ENCODE assay signal across 22 cellular contexts in the genomic region with DNA sequence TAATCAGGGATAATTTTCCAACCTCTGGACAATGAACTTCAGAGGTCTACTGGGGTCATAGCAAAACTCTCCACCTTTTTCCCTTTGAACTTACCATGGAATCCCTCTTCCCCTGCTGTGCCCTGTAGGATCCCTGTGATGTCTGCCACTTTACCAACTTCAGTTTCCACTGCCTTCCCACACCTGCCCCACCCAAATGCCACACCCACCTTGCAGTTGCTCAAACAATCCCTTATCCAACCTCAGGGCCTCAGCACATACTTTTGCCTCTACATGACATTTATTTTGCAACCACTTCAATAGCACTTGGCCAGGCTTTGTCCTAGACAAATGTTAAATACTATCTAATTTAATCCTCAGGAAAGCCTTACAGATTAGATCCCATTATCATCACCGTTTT.
"Had no signal": no experiment of that assay in that cellular context is flagged by ENCODE, and none has a peak within 500 bp of the region (broad histone marks: within the 10 kb centered on the region; RNA-seq: fewer than 3 reads in every experiment).

No MANE protein-coding gene starts in this region.

- H2AFZ ChIP-seq: hepatocyte, neural progenitor cell had no signal

- H3K4me2 ChIP-seq: hepatocyte, neural progenitor cell had no signal

- H3K27ac ChIP-seq: hepatocyte, neural progenitor cell, ovary, spleen, tibial artery, upper lobe of left lung, uterus had no signal

- H3K4me1 ChIP-seq: neural progenitor cell, spleen, upper lobe of left lung, uterus had no signal

- H3K4me3 ChIP-seq: hepatocyte, mucosa of descending colon, neural progenitor cell, ovary, spleen, tibial artery, upper lobe of left lung, uterus had no signal

- H3K27me3 ChIP-seq: hepatocyte, neural progenitor cell, ovary, spleen, tibial artery, upper lobe of left lung, uterus had no signal

- DNase-seq: effector memory CD8-positive, alpha-beta T cell; erythroblast; foreskin melanocyte; kidney glomerular epithelial cell; ovary; right cardiac atrium; spleen; stimulated activated CD4-positive, alpha-beta T cell treated with anti-CD3 and anti-CD28 coated beads, Interleukin-15, amount 100 ng/mL, for 24 hours; stimulated activated CD4-positive, alpha-beta T cell treated with anti-CD3 and anti-CD28 coated beads, Interleukin-1b, Interleukin-23, amount 100 ng/mL, for 48 hours; stimulated activated CD4-positive, alpha-beta T cell treated with anti-CD3 and anti-CD28 coated beads, Interleukin-4, amount 100 ng/mL, for 24 hours; tibial artery; upper lobe of left lung; uterus had no signal

- H3K79me2 ChIP-seq: hepatocyte had no signal

- H3K9ac ChIP-seq: neural progenitor cell had no signal

- H3K4me3 Mint-ChIP-seq: dendritic cell treated with granulocyte-macrophage colony-stimulating factor and Interleukin-4, amounts not matched to agents 40 ng/mL and 50 ng/mL, for 4 days; effector memory CD8-positive, alpha-beta T cell; natural killer cell treated with Interleukin-12 subunit alpha and Interleukin-12 subunit beta and Interleukin-15 and Interleukin-18, amount 100 ng/mL, for 72 hours; neural progenitor cell; stimulated activated memory B cell treated with anti-CD40 and anti-IgM and Interleukin-4, amounts not matched to agents 10 μg/mL and 1 μg/mL and 100 μg/mL, for 72 hours; stimulated activated naive CD8-positive, alpha-beta T cell treated with anti-CD3 and anti-CD28 coated beads, Interleukin-15, Interleukin-2, amounts not matched to agents 100 ng/mL and 50 ng/mL, for 24 hours had no signal

- H3K27me3 Mint-ChIP-seq: dendritic cell treated with granulocyte-macrophage colony-stimulating factor and Interleukin-4, amounts not matched to agents 40 ng/mL and 50 ng/mL, for 4 days; effector memory CD8-positive, alpha-beta T cell; stimulated activated memory B cell treated with anti-CD40 and anti-IgM and Interleukin-4, amounts not matched to agents 10 μg/mL and 1 μg/mL and 100 μg/mL, for 72 hours; stimulated activated naive CD8-positive, alpha-beta T cell treated with anti-CD3 and anti-CD28 coated beads, Interleukin-15, Interleukin-2, amounts not matched to agents 100 ng/mL and 50 ng/mL, for 24 hours had no signal

- H3K36me3 Mint-ChIP-seq: natural killer cell treated with Interleukin-12 subunit alpha and Interleukin-12 subunit beta and Interleukin-15 and Interleukin-18, amount 100 ng/mL, for 72 hours; stimulated activated memory B cell treated with anti-CD40 and anti-IgM and Interleukin-4, amounts not matched to agents 10 μg/mL and 1 μg/mL and 100 μg/mL, for 72 hours had no signal

- H3K4me1 Mint-ChIP-seq: stimulated activated memory B cell treated with anti-CD40 and anti-IgM and Interleukin-4, amounts not matched to agents 10 μg/mL and 1 μg/mL and 100 μg/mL, for 72 hours had no signal

- ATAC-seq: effector memory CD8-positive, alpha-beta T cell; mucosa of descending colon; natural killer cell treated with Interleukin-12 subunit alpha and Interleukin-12 subunit beta and Interleukin-15 and Interleukin-18, amount 100 ng/mL, for 72 hours; right cardiac atrium; stimulated activated memory B cell treated with anti-CD40 and anti-IgM and Interleukin-4, amounts not matched to agents 10 μg/mL and 1 μg/mL and 100 μg/mL, for 72 hours had no signal

- H3K36me3 ChIP-seq: neural progenitor cell, ovary, spleen, tibial artery, upper lobe of left lung, uterus had no signal

- FAIRE-seq: colon had no signal

- H3K9me3 ChIP-seq: mucosa of descending colon, ovary, spleen, tibial artery, upper lobe of left lung, uterus had no signal

- H3K27ac Mint-ChIP-seq: dendritic cell treated with granulocyte-macrophage colony-stimulating factor and Interleukin-4, amounts not matched to agents 40 ng/mL and 50 ng/mL, for 4 days; effector memory CD8-positive, alpha-beta T cell; natural killer cell treated with Interleukin-12 subunit alpha and Interleukin-12 subunit beta and Interleukin-15 and Interleukin-18, amount 100 ng/mL, for 72 hours; neural progenitor cell; progenitor cell of endocrine pancreas; stimulated activated memory B cell treated with anti-CD40 and anti-IgM and Interleukin-4, amounts not matched to agents 10 μg/mL and 1 μg/mL and 100 μg/mL, for 72 hours; stimulated activated naive CD8-positive, alpha-beta T cell treated with anti-CD3 and anti-CD28 coated beads, Interleukin-15, Interleukin-2, amounts not matched to agents 100 ng/mL and 50 ng/mL, for 24 hours had no signal

- H3K9me3 Mint-ChIP-seq: dendritic cell treated with granulocyte-macrophage colony-stimulating factor and Interleukin-4, amounts not matched to agents 40 ng/mL and 50 ng/mL, for 4 days; neural progenitor cell; stimulated activated naive CD8-positive, alpha-beta T cell treated with anti-CD3 and anti-CD28 coated beads, Interleukin-15, Interleukin-2, amounts not matched to agents 100 ng/mL and 50 ng/mL, for 24 hours had no signal
